ENCODE assay signal across 2 cellular contexts in genomic region chr15:65927545-65927944, GRCh38.
TF ChIP-seq lines count a peak whose summit lies in the region.

No MANE protein-coding gene starts in this region.

TF ChIP-seq in A549, 52 proteins besides CTCF, POLR2A, EP300 and RAD21 (continued from another document):
- TF ChIP-seq REST (IDR thresholded peaks at IDR 0.05) (no peak), EHF (CRISPR knock-in tag; IDR thresholded peaks at IDR 0.05) (no peak), RARB (CRISPR knock-in tag; IDR thresholded peaks at IDR 0.05) (no peak), E2F6 (IDR thresholded peaks at IDR 0.05; ENCODE audit: borderline replicate concordance, low read depth) (no peak), HOXA7 (CRISPR knock-in tag; IDR thresholded peaks at IDR 0.05) (no peak)

TF ChIP-seq in HEK293, 187 proteins besides CTCF, POLR2A, EP300 and RAD21 (continued from another document):
- TF ChIP-seq ZNF623 (tag by site-specific recombination; IDR thresholded peaks at IDR 0.05) (peak; percentile 75), GLIS1 (tag by site-specific recombination; IDR thresholded peaks at IDR 0.05) (no peak)
